8 cellular contexts compared by ENCODE assay signal in genomic region chr15:32717290-32718081, GRCh38. TPM values are rescaled to one million over a fixed set of nuclear protein-coding genes. Genes with fewer than 3 reads are reported as not detected.
DNase-seq lines count a peak whose midpoint lies in the region; ATAC-seq and TF ChIP-seq lines count a peak whose summit lies in the region.

TSS of gene GREM1 (plus strand) at chr15:32718004. CDS start at chr15:32730691, 12,687 bp downstream.

- ATAC-seq in HG02610 (IDR thresholded peaks at IDR 0.05; ENCODE audit: unreplicated experiment) = no peak

- H3K27ac ChIP-seq in prostate gland = peak within 1 kb of the TSS; percentile 6 to 56

- TF ChIP-seq CTCF in prostate gland (IDR thresholded peaks at IDR 0.05) = no peak

- H3K27ac Mint-ChIP-seq in T-helper 2 cell treated with Interferon-gamma antibody and Interleukin-4, amounts not matched to agents 5 μg/mL and 100 μg/mL, for 36 hours = no peak within 1 kb of the TSS

- WGBS in prostate gland = 1% methylated on average over 47 of the region's 89 CpGs

- no peaks in the 10 kb centered on the region for H3K36me3 Mint-ChIP-seq in T-helper 2 cell treated with Interferon-gamma antibody and Interleukin-4, amounts not matched to agents 5 μg/mL and 100 μg/mL, for 36 hours (ENCODE audit: low read depth)

- intact Hi-C loops in prostate gland (cut with DNase I) = no loop called here

- peak; percentile 67 for DNase-seq in ELR (ENCODE audit: low read depth)
- no peak for DNase-seq in T-helper 2 cell treated with Interferon-gamma antibody and Interleukin-4, amounts not matched to agents 5 μg/mL and 100 μg/mL, for 36 hours (ENCODE audit: low spot score)
- peak; percentile 87 for DNase-seq in hepatic stellate cell (ENCODE audit: low spot score)
- DNase-seq in prostate gland (ENCODE audit: low spot score) = no peak
- no peak for DNase-seq in stimulated activated CD4-positive, alpha-beta T cell treated with anti-CD3 and anti-CD28 coated beads, Interleukin-4, amount 100 ng/mL, for 4 hours
- DNase-seq in T-helper 9 cell = no peak
- no peak for DNase-seq in LoVo (ENCODE audit: low spot score)

- peaks cover 88% of the 10 kb centered on the region for H3K27me3 Mint-ChIP-seq in T-helper 2 cell treated with Interferon-gamma antibody and Interleukin-4, amounts not matched to agents 5 μg/mL and 100 μg/mL, for 36 hours (ENCODE audit: low read depth)

- peak within 1 kb of the TSS; percentile 23 to 32 for H3K4me3 ChIP-seq in prostate gland

- no peaks in the 10 kb centered on the region for H3K36me3 ChIP-seq in prostate gland

- TF ChIP-seq POLR2A in prostate gland (IDR thresholded peaks at IDR 0.05) = no peak

- peak within 1 kb of the TSS; percentile 19 for H3K4me3 Mint-ChIP-seq in T-helper 2 cell treated with Interferon-gamma antibody and Interleukin-4, amounts not matched to agents 5 μg/mL and 100 μg/mL, for 36 hours

- no peaks in the 10 kb centered on the region for H3K4me1 ChIP-seq in prostate gland (replicated peaks)

- peaks cover 10% of the 10 kb centered on the region for H3K27me3 ChIP-seq in prostate gland (replicated peaks; ENCODE audit: insufficient read depth)

- H3K4me1 Mint-ChIP-seq in T-helper 2 cell treated with Interferon-gamma antibody and Interleukin-4, amounts not matched to agents 5 μg/mL and 100 μg/mL, for 36 hours (ENCODE audit: low read depth) = peaks cover 11% of the 10 kb centered on the region

- H3K9me3 ChIP-seq in prostate gland = no peaks in the 10 kb centered on the region

- no peaks in the 10 kb centered on the region for H3K9me3 Mint-ChIP-seq in T-helper 2 cell treated with Interferon-gamma antibody and Interleukin-4, amounts not matched to agents 5 μg/mL and 100 μg/mL, for 36 hours

RNA-seq across cellular contexts. Expression of gene GREM1, which starts in this region (rescaled TPM):
- 10 to 100 TPM in 1 of 2 donors, 1 to 10 TPM in 1; 3.1 to 41.5 TPM for total RNA-seq in prostate gland

Comparison
In these comparisons a context has a peak if more than half of its experiments do, and no peak if none do; other contexts are left out.
1. DNase-seq: peak in ELR (single experiment) and hepatic stellate cell (single experiment); none in T-helper 2 cell treated with Interferon-gamma antibody and Interleukin-4, amounts not matched to agents 5 μg/mL and 100 μg/mL, for 36 hours (single experiment), prostate gland (single experiment), stimulated activated CD4-positive, alpha-beta T cell treated with anti-CD3 and anti-CD28 coated beads, Interleukin-4, amount 100 ng/mL, for 4 hours (0 of 2), T-helper 9 cell (single experiment) and LoVo (single experiment).